16 cellular contexts compared by ENCODE assay signal in the genomic region with DNA sequence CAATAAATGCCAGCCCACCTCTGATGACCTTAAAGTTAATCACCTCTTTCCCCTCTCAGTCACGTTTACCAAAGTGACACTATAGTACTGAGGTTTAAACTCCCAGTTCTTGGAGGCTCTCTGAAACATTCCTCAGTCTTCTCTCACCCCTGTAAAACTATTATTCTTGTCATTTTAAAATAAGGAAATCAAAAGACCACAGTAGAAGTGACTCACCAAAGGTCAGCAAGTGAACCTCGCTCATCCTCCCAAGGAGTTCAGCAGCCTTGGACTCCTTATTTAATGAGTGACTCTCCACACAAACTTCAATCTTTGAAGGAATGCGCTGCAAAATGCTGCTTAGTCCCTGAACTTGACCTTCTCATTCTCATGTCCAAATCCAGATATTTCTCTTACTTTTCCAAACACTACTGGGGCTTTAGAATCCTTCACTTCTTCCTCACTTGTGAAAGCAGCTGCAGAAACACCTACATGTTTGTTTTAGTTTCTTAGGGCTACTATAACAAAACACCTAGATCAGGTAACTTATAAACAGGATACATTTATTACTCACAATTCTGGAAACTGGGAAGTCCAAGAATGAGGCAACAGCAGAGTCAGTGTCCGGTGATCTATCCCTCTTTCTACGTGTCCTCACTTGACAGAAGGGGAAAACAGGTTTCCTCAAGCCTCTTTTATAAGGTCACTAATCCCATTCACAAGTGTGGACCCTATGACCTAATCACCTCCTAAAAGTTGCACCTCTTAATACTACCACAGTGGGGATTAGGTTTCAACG.
A peak's percentile ranks its signal among the peaks of the same experiment; 100 is the strongest.
DNase-seq lines count a peak whose midpoint lies in the region; ATAC-seq and TF ChIP-seq lines count a peak whose summit lies in the region.
"Had no signal": no experiment of that assay in that cellular context is flagged by ENCODE, and none has a peak within 500 bp of the region (broad histone marks: within the 10 kb centered on the region; RNA-seq: fewer than 3 reads in every experiment).

No MANE protein-coding gene starts in this region.

- no peak for TF ChIP-seq CTCF in astrocyte of the spinal cord (IDR thresholded peaks at IDR 0.05; ENCODE audit: low read depth, low read length)
- no peak for TF ChIP-seq CTCF in tibial nerve (IDR thresholded peaks at IDR 0.05)

- peak; percentile 76 for DNase-seq in A172 (ENCODE audit: low spot score)
- DNase-seq in HS-5 (ENCODE audit: low read depth), result peak; percentile 66
- DNase-seq in astrocyte of the spinal cord (ENCODE audit: low read depth, low spot score), result peak; percentile 66
- peak; percentile 69 for DNase-seq in iris pigment epithelial cell (ENCODE audit: low read depth)
- DNase-seq in tibial nerve (ENCODE audit: low spot score in 2 of 2), result no peak
- DNase-seq in SJCRH30, result no peak
- DNase-seq: activated CD4-positive, alpha-beta T cell treated with anti-CD3 and anti-CD28 coated beads, Interleukin-2, amount 50 U/mL, for 4 hours; DND-41; Kasumi-1; NCI-H2171 treated with DMSO at 0.1 percent for 48 hours; stimulated activated CD4-positive, alpha-beta T cell treated with anti-CD3 and anti-CD28 coated beads, Interleukin-15, amount 100 ng/mL, for 24 hours; T-helper 2 cell had no signal

- ATAC-seq in GM19351 (IDR thresholded peaks at IDR 0.05; ENCODE audit: unreplicated experiment), result no peak
- ATAC-seq in HG02884 (IDR thresholded peaks at IDR 0.05; ENCODE audit: unreplicated experiment), result no peak

- no peaks in the 10 kb centered on the region for H3K27me3 ChIP-seq in tibial nerve
- no peaks in the 10 kb centered on the region for H3K27me3 ChIP-seq in SJCRH30
- H3K27me3 ChIP-seq: neutrophil, vagina had no signal

- no peak for TF ChIP-seq EP300 in tibial nerve (IDR thresholded peaks at IDR 0.05)

- H3K4me1 ChIP-seq in tibial nerve (no peaks in the 10 kb centered on the region), SJCRH30 (no peaks in the 10 kb centered on the region)

- TF ChIP-seq POLR2A in tibial nerve (IDR thresholded peaks at IDR 0.05), result no peak

- H3K4me3 ChIP-seq in astrocyte of the spinal cord (ENCODE audit: low read depth, low read length) (no peak overlapping the region), tibial nerve (no peak overlapping the region), SJCRH30 (no peak overlapping the region)
- H3K4me3 ChIP-seq: vagina had no signal

- H3K27ac ChIP-seq in tibial nerve, result no peak overlapping the region
- no peak overlapping the region for H3K27ac ChIP-seq in SJCRH30
- H3K27ac ChIP-seq: neutrophil, vagina had no signal

- 56 to 68% methylated on average over 6 of the region's 6 CpGs for WGBS in tibial nerve, 2 donors

- H3K36me3 ChIP-seq in tibial nerve (no peaks in the 10 kb centered on the region), SJCRH30 (no peaks in the 10 kb centered on the region)
- H3K36me3 ChIP-seq: neutrophil, vagina had no signal

- in situ Hi-C loops in astrocyte of the spinal cord (cut with HindIII; ENCODE audit: low sequenced_read_pairs), result no loop called here

- H3K9me3 ChIP-seq in tibial nerve (no peaks in the 10 kb centered on the region), SJCRH30 (replicated peaks) (no peaks in the 10 kb centered on the region)
- H3K9me3 ChIP-seq: neutrophil, vagina had no signal

Comparison
In these comparisons a context has a peak if more than half of its experiments do, and no peak if none do; other contexts are left out.
1. DNase-seq: peak in A172 (single experiment), HS-5 (single experiment), astrocyte of the spinal cord (single experiment) and iris pigment epithelial cell (single experiment); none in tibial nerve (0 of 2) and SJCRH30 (0 of 2).